1 cellular context compared by ENCODE assay signal in genomic region chr3:66822059-66823009, GRCh38.
TF ChIP-seq lines count a peak whose summit lies in the region.

No MANE protein-coding gene starts in this region.

TF ChIP-seq in HepG2, 621 proteins besides CTCF, POLR2A, EP300 and RAD21 (continued from another document):
- TF ChIP-seq ZNF574 (CRISPR knock-in tag; IDR thresholded peaks at IDR 0.05) (0 out of 2 replicates have a peak, but pooled peaks have one; percentile 16), HNF4A (CRISPR knock-in tag; IDR thresholded peaks at IDR 0.05) (peak; percentile 34; the same call in 1 of the 2 replicates), SNAI1 (CRISPR knock-in tag; IDR thresholded peaks at IDR 0.05; ENCODE audit: borderline replicate concordance) (no peak), GMEB2 (CRISPR knock-in tag; IDR thresholded peaks at IDR 0.05; ENCODE audit: low read depth) (no peak), MIER2 (CRISPR knock-in tag; IDR thresholded peaks at IDR 0.05) (no peak), ZNF34 (CRISPR knock-in tag; IDR thresholded peaks at IDR 0.05; ENCODE audit: borderline replicate concordance) (no peak)
